In the genomic region with DNA sequence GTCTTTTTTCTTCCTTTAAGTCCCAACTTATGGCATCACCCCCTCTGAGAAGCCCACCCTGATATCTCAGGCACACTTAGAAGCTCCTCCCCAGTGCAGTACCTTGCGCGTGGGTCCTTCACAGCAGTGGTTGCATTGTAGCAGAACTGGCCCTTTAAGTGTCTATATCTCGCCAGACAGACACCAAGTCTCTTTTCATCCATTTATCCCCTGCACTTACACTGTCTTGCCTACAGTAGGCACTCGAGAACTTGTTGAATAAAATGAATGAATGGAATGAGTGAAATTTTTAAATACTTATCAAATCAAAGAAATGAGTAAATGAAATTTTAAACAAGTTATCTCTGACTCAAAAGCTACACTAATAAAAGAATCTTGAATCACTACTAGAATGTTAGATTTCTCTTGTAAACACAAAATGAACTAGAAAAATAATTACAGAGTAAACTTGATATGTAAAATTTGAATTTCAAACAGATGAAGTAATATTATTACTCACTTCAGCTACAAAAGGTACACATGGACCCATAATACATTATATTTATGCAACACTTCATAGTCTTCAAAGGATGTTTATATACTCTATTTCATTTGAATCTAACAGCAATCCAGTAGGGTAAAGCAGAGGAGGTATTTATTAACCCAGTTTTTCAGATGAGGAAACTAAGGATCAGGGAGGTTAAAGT, we compare ENCODE assay signal across 1 cellular context.
TF ChIP-seq lines count a peak whose summit lies in the region.

No MANE protein-coding gene starts in this region.

TF ChIP-seq in GM12878, 131 proteins besides CTCF, POLR2A, EP300 and RAD21 (continued from another document):
- TF ChIP-seq, protein P1, sequence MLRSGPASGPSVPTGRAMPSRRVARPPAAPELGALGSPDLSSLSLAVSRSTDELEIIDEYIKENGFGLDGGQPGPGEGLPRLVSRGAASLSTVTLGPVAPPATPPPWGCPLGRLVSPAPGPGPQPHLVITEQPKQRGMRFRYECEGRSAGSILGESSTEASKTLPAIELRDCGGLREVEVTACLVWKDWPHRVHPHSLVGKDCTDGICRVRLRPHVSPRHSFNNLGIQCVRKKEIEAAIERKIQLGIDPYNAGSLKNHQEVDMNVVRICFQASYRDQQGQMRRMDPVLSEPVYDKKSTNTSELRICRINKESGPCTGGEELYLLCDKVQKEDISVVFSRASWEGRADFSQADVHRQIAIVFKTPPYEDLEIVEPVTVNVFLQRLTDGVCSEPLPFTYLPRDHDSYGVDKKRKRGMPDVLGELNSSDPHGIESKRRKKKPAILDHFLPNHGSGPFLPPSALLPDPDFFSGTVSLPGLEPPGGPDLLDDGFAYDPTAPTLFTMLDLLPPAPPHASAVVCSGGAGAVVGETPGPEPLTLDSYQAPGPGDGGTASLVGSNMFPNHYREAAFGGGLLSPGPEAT (IDR thresholded peaks at IDR 0.05; ENCODE audit: low read depth): no peak
- TF ChIP-seq, protein P2, sequence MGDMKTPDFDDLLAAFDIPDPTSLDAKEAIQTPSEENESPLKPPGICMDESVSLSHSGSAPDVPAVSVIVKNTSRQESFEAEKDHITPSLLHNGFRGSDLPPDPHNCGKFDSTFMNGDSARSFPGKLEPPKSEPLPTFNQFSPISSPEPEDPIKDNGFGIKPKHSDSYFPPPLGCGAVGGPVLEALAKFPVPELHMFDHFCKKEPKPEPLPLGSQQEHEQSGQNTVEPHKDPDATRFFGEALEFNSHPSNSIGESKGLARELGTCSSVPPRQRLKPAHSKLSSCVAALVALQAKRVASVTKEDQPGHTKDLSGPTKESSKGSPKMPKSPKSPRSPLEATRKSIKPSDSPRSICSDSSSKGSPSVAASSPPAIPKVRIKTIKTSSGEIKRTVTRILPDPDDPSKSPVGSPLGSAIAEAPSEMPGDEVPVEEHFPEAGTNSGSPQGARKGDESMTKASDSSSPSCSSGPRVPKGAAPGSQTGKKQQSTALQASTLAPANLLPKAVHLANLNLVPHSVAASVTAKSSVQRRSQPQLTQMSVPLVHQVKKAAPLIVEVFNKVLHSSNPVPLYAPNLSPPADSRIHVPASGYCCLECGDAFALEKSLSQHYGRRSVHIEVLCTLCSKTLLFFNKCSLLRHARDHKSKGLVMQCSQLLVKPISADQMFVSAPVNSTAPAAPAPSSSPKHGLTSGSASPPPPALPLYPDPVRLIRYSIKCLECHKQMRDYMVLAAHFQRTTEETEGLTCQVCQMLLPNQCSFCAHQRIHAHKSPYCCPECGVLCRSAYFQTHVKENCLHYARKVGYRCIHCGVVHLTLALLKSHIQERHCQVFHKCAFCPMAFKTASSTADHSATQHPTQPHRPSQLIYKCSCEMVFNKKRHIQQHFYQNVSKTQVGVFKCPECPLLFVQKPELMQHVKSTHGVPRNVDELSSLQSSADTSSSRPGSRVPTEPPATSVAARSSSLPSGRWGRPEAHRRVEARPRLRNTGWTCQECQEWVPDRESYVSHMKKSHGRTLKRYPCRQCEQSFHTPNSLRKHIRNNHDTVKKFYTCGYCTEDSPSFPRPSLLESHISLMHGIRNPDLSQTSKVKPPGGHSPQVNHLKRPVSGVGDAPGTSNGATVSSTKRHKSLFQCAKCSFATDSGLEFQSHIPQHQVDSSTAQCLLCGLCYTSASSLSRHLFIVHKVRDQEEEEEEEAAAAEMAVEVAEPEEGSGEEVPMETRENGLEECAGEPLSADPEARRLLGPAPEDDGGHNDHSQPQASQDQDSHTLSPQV (IDR thresholded peaks at IDR 0.05): no peak
- TF ChIP-seq, protein P3, sequence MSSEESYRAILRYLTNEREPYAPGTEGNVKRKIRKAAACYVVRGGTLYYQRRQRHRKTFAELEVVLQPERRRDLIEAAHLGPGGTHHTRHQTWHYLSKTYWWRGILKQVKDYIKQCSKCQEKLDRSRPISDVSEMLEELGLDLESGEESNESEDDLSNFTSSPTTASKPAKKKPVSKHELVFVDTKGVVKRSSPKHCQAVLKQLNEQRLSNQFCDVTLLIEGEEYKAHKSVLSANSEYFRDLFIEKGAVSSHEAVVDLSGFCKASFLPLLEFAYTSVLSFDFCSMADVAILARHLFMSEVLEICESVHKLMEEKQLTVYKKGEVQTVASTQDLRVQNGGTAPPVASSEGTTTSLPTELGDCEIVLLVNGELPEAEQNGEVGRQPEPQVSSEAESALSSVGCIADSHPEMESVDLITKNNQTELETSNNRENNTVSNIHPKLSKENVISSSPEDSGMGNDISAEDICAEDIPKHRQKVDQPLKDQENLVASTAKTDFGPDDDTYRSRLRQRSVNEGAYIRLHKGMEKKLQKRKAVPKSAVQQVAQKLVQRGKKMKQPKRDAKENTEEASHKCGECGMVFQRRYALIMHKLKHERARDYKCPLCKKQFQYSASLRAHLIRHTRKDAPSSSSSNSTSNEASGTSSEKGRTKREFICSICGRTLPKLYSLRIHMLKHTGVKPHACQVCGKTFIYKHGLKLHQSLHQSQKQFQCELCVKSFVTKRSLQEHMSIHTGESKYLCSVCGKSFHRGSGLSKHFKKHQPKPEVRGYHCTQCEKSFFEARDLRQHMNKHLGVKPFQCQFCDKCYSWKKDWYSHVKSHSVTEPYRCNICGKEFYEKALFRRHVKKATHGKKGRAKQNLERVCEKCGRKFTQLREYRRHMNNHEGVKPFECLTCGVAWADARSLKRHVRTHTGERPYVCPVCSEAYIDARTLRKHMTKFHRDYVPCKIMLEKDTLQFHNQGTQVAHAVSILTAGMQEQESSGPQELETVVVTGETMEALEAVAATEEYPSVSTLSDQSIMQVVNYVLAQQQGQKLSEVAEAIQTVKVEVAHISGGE (CRISPR knock-in tag; IDR thresholded peaks at IDR 0.05): no peak
- no peak for TF ChIP-seq YY1 (IDR thresholded peaks at IDR 0.05; ENCODE audit: low read depth, low read length)
TF ChIP-seq in GM12878: peak in this region for 2.
